21 cellular contexts compared by ENCODE assay signal in the genomic region with DNA sequence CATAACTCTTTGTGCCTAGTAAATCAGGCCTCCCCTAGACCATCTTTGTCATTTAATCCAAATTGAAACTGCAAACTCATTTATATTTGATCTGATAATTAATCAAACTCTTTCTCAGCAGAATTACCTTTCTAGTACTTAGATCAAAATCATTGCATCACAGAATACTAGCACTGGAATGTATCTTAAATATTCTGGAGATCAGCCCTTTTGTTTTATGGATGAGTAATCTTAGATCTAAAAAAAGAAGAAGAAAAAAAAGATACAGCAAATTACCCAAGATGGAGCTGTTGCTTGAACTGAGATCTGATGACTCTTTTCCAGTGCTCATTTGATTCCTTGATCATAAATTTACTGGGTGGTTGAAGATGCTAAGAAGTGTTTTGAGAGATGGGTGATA. TPM values are rescaled to one million over a fixed set of nuclear protein-coding genes. Genes with fewer than 3 reads are reported as not detected.
DNase-seq lines count a peak whose midpoint lies in the region; ATAC-seq, FAIRE-seq and TF ChIP-seq lines count a peak whose summit lies in the region.
"Had no signal": no experiment of that assay in that cellular context is flagged by ENCODE, and none has a peak within 500 bp of the region (broad histone marks: within the 10 kb centered on the region; RNA-seq: fewer than 3 reads in every experiment).

No MANE protein-coding gene starts in this region.

- CTCF ChIA-PET in SK-N-SH (lab: Yijun Ruan, JAX): no interaction called here

- H3K9ac ChIP-seq in SK-N-SH: no peak overlapping the region

- H2AFZ ChIP-seq in SK-N-SH (ENCODE audit: low read depth): peak overlapping the region; percentile 31; the same call in 1 of the 2 replicates

- H3K4me3 ChIP-seq in SK-N-SH (ENCODE audit: low read depth in 2 of 2, low read length in 1 of 2) (no peak overlapping the region), bronchial epithelial cell (ENCODE audit: low read depth, low read length) (no peak overlapping the region), lower lobe of right lung (no peak overlapping the region), transverse colon (no peak overlapping the region)

- FAIRE-seq in bronchial epithelial cell (lab: Jason Lieb, UNC): no peak

- H3K9me2 ChIP-seq in SK-N-SH: no peaks in the 10 kb centered on the region

- in situ Hi-C loops in transverse colon (cut with MboI; ENCODE audit: low pct_ligation_motif_present in 1 of 4, low pct_unique_long_range_greater_than_20kb in 1 of 4, low sequenced_read_pairs in 3 of 4): no loop called here

- TF ChIP-seq RAD21 in SK-N-SH (IDR thresholded peaks at IDR 0.05; ENCODE audit: low read length): no peak

- H3K4me1 ChIP-seq in SK-N-SH (ENCODE audit: control insufficient read depth in 1 of 2, insufficient read depth in 2 of 2, low read depth in 1 of 2, low read length in 1 of 2) (no peaks in the 10 kb centered on the region), foreskin keratinocyte (no peaks in the 10 kb centered on the region), lower lobe of right lung (no peaks in the 10 kb centered on the region), transverse colon (peaks cover 0 to 8% (median 3%) of the 10 kb centered on the region in 4 donors)
- H3K4me1 ChIP-seq: BE2C, Caco-2 had no signal

- TF ChIP-seq CTCF in SK-N-SH (IDR thresholded peaks at IDR 0.05) (no peak), bronchial epithelial cell (IDR thresholded peaks at IDR 0.05; ENCODE audit: insufficient read depth, low read length, severe bottlenecking) (no peak), foreskin keratinocyte (conservative IDR thresholded peaks at IDR 0.05) (peak; percentile 20), lower lobe of right lung (IDR thresholded peaks at IDR 0.05) (no peak), transverse colon (IDR thresholded peaks at IDR 0.05) (no peak)

- H3K4me2 ChIP-seq in SK-N-SH: no peak overlapping the region

- no peak for TF ChIP-seq POLR2A in transverse colon (IDR thresholded peaks at IDR 0.05)

- H3K27ac ChIP-seq in SK-N-SH (ENCODE audit: low read depth in 2 of 2, low read length in 1 of 2): no peak overlapping the region
- H3K27ac ChIP-seq in foreskin keratinocyte: no peak overlapping the region
- no peak overlapping the region for H3K27ac ChIP-seq in lower lobe of right lung
- no peak overlapping the region for H3K27ac ChIP-seq in transverse colon
- H3K27ac ChIP-seq: 22Rv1, HL-60 had no signal

- H3K36me3 ChIP-seq in SK-N-SH (replicated peaks in 1 of 2; ENCODE audit: control insufficient read depth in 1 of 2, insufficient read depth in 2 of 2, low read length in 1 of 2) (no peaks in the 10 kb centered on the region), bronchial epithelial cell (ENCODE audit: control insufficient read depth, insufficient read depth, low read length) (no peaks in the 10 kb centered on the region), lower lobe of right lung (no peaks in the 10 kb centered on the region), transverse colon (no peaks in the 10 kb centered on the region)
- H3K36me3 ChIP-seq: BE2C had no signal

- no peak for ATAC-seq in SK-N-SH treated with all-trans-retinoic acid at 6 μM for 48 hours
- no peak for ATAC-seq in foreskin keratinocyte
- ATAC-seq in lower lobe of right lung: no peak

- intact Hi-C loops in lower lobe of right lung (cut with DNase I): no loop called here
- intact Hi-C loops in transverse colon (cut with DNase I; ENCODE audit: low total_unique reads): no loop called here

- H3F3A ChIP-seq in SK-N-SH (replicated peaks; ENCODE audit: insufficient read depth): no peaks in the 10 kb centered on the region

- DNase-seq in SK-N-SH (no peak), bronchial epithelial cell (ENCODE audit: low read depth) (peak; percentile 57), foreskin keratinocyte (peak in 1 of 2 donors; percentile 25), OCI-M2 (lab: John Stamatoyannopoulos, UW; ENCODE audit: unreplicated experiment) (no peak), dermis blood vessel endothelial cell (no peak), lower lobe of right lung (no peak), transverse colon (no peak)
- DNase-seq: BE2C; Caco-2; CD4-positive, alpha-beta T cell; DMS153; NCI-H1417 treated with DMSO at 0.1 percent for 48 hours; NCI-H187 treated with DMSO at 0.1 percent for 48 hours; NCI-H226; NCI-H524; PC-3; RPMI8226; SHP77 treated with DMSO at 0.1 percent for 48 hours had no signal

- H3K79me2 ChIP-seq in SK-N-SH (ENCODE audit: insufficient read depth): no peaks in the 10 kb centered on the region

- POLR2A ChIA-PET in SK-N-SH (lab: Yijun Ruan, JAX): no interaction called here

- no peaks in the 10 kb centered on the region for H3K9me3 ChIP-seq in SK-N-SH
- no peaks in the 10 kb centered on the region for H3K9me3 ChIP-seq in lower lobe of right lung
- no peaks in the 10 kb centered on the region for H3K9me3 ChIP-seq in transverse colon
- H3K9me3 ChIP-seq: BE2C, Caco-2 had no signal

- no peaks in the 10 kb centered on the region for H4K20me1 ChIP-seq in SK-N-SH (ENCODE audit: insufficient read depth)

- no peaks in the 10 kb centered on the region for H3K27me3 ChIP-seq in SK-N-SH (ENCODE audit: insufficient read depth)
- no peaks in the 10 kb centered on the region for H3K27me3 ChIP-seq in bronchial epithelial cell (ENCODE audit: control insufficient read depth, insufficient read depth, low read length)
- no peaks in the 10 kb centered on the region for H3K27me3 ChIP-seq in foreskin keratinocyte
- no peaks in the 10 kb centered on the region for H3K27me3 ChIP-seq in lower lobe of right lung (ENCODE audit: low read depth)
- no peaks in the 10 kb centered on the region for H3K27me3 ChIP-seq in transverse colon
- H3K27me3 ChIP-seq: BE2C had no signal

- TF ChIP-seq EP300 in SK-N-SH (IDR thresholded peaks at IDR 0.05; ENCODE audit: borderline replicate concordance in 1 of 2, low read depth in 1 of 2, low read length in 1 of 2) (no peak), transverse colon (IDR thresholded peaks at IDR 0.05; ENCODE audit: low read depth) (no peak)

TF ChIP-seq in SK-N-SH, 30 proteins besides CTCF, POLR2A, EP300 and RAD21:
- no peak for TF ChIP-seq CHD2 (IDR thresholded peaks at IDR 0.05; ENCODE audit: low read length, partially characterized antibody)
- no peak for TF ChIP-seq TCF12 (IDR thresholded peaks at IDR 0.05)
- no peak for TF ChIP-seq SIN3A (IDR thresholded peaks at IDR 0.05; ENCODE audit: borderline replicate concordance, low read depth, low read length)
TF ChIP-seq in SK-N-SH: peak in this region for 0.

TF ChIP-seq in SK-N-SH treated with all-trans-retinoic acid at 6 μM for 48 hours, 23 proteins besides CTCF, POLR2A, EP300 and RAD21:
- TF ChIP-seq TOX (CRISPR knock-in tag; IDR thresholded peaks at IDR 0.05; ENCODE audit: borderline replicate concordance): no peak
- TF ChIP-seq CSDC2 (CRISPR knock-in tag; IDR thresholded peaks at IDR 0.05): no peak
- no peak for TF ChIP-seq ESRRG (CRISPR knock-in tag; IDR thresholded peaks at IDR 0.05)
- TF ChIP-seq, protein P1, sequence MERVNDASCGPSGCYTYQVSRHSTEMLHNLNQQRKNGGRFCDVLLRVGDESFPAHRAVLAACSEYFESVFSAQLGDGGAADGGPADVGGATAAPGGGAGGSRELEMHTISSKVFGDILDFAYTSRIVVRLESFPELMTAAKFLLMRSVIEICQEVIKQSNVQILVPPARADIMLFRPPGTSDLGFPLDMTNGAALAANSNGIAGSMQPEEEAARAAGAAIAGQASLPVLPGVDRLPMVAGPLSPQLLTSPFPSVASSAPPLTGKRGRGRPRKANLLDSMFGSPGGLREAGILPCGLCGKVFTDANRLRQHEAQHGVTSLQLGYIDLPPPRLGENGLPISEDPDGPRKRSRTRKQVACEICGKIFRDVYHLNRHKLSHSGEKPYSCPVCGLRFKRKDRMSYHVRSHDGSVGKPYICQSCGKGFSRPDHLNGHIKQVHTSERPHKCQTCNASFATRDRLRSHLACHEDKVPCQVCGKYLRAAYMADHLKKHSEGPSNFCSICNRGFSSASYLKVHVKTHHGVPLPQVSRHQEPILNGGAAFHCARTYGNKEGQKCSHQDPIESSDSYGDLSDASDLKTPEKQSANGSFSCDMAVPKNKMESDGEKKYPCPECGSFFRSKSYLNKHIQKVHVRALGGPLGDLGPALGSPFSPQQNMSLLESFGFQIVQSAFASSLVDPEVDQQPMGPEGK (CRISPR knock-in tag; IDR thresholded peaks at IDR 0.05; ENCODE audit: borderline replicate concordance): no peak
- TF ChIP-seq ZFP3 (CRISPR knock-in tag; IDR thresholded peaks at IDR 0.05): no peak
- no peak for TF ChIP-seq ARNTL (CRISPR knock-in tag; IDR thresholded peaks at IDR 0.05; ENCODE audit: borderline replicate concordance, low read depth)
- TF ChIP-seq, protein P2, sequence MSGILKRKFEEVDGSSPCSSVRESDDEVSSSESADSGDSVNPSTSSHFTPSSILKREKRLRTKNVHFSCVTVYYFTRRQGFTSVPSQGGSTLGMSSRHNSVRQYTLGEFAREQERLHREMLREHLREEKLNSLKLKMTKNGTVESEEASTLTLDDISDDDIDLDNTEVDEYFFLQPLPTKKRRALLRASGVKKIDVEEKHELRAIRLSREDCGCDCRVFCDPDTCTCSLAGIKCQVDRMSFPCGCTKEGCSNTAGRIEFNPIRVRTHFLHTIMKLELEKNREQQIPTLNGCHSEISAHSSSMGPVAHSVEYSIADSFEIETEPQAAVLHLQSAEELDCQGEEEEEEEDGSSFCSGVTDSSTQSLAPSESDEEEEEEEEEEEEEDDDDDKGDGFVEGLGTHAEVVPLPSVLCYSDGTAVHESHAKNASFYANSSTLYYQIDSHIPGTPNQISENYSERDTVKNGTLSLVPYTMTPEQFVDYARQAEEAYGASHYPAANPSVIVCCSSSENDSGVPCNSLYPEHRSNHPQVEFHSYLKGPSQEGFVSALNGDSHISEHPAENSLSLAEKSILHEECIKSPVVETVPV (CRISPR knock-in tag; IDR thresholded peaks at IDR 0.05): no peak
- no peak for TF ChIP-seq TCF4 (CRISPR knock-in tag; IDR thresholded peaks at IDR 0.05; ENCODE audit: borderline replicate concordance)
- TF ChIP-seq ISL1 (CRISPR knock-in tag; IDR thresholded peaks at IDR 0.05): no peak
TF ChIP-seq in SK-N-SH treated with all-trans-retinoic acid at 6 μM for 48 hours: peak in this region for 0.

RNA-seq across cellular contexts. Expression of gene NAALADL2, which starts 47.9 kb away (rescaled TPM):
- polyA plus RNA-seq in SK-N-SH (2012; rRNA removed) (0.97 and 1.2 TPM in 2 replicates), foreskin keratinocyte (0.12 TPM in 1 of 2 replicates, not detected in the other)
- polyA plus RNA-seq in SK-N-SH (2012; cell fraction: cytosol; rRNA removed): 1.8 and 2.4 TPM in 2 replicates
- 0.20 and 3.1 TPM in 2 replicates for polyA plus RNA-seq in SK-N-SH (2012; cell fraction: nucleus; rRNA removed)
- total RNA-seq in bronchial epithelial cell (1.1 and 1.4 TPM in 2 replicates), foreskin keratinocyte (0.28 and 0.68 TPM in 2 replicates), dermis blood vessel endothelial cell (0.56 and 1.4 TPM in 2 replicates), lower lobe of right lung (9.8 TPM), transverse colon (10 to 100 TPM; 10.1 to 22.7 (median 15.1) TPM)
